In genomic region chr9:68508547-68508946, GRCh38 we compare ENCODE assay signal across 1 cellular context.
TF ChIP-seq lines count a peak whose summit lies in the region.

No MANE protein-coding gene starts in this region.

TF ChIP-seq in liver, 16 proteins besides CTCF, POLR2A, EP300 and RAD21 (continued from another document):
- peak; percentile 74 for TF ChIP-seq ZBTB33 (IDR thresholded peaks at IDR 0.05)
- no peak for TF ChIP-seq EGR1 (IDR thresholded peaks at IDR 0.05; ENCODE audit: low read depth in 2 of 2)
- TF ChIP-seq SP1 (IDR thresholded peaks at IDR 0.05): peak; percentile 87
- peak; percentile 89 to 94 for TF ChIP-seq HNF4A (conservative IDR thresholded peaks at IDR 0.05)
- TF ChIP-seq MAX (IDR thresholded peaks at IDR 0.05): peak; percentile 77
